Comparison of ENCODE assay signal across 1 cellular context in the genomic region with DNA sequence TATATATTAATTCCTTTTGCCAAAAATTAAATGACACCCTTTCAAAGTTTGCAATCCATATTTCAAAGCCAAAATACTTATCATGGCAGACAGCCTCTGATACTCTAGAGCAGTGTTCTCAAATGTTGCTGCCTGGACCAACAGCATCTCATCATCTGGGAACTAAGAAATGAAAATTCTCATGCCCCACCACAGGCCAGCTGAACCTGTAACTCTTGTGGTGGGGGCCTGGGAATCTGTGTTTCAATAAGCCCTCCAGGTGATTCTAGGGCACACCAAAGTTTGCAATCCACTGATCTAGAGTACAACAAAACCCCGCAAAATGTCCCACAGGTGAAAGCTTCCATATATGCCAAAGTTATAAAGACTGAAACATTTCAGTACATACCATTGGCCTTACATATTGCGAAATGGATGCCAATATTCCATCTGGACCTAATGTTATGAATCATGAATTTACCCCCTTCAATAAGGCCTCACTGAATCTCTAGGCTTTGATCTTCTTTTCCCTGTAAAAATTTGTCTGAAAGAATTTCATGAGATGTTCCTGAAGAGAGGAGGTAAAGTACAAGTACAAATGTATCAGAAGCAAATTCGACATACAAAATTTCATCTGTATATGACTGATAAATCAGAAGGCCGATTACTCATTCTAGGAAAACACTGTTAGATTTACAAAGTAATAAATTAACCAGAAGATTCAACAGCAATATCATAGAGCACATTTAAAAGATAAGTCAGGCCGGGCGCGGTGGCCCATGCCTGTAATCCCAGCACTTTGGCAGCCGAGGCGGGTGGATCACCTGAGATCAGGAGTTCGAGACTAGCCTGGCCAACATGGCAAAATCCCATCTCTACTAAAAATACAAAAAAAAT.
TF ChIP-seq lines count a peak whose summit lies in the region.

No MANE protein-coding gene starts in this region.

TF ChIP-seq in HepG2, 621 proteins besides CTCF, POLR2A, EP300 and RAD21:
- TF ChIP-seq ATF7-NPFF (CRISPR knock-in tag; IDR thresholded peaks at IDR 0.05; ENCODE audit: low read depth) (no peak), CEBPG (CRISPR knock-in tag; IDR thresholded peaks at IDR 0.05) (peak; percentile 55), CEBPB (IDR thresholded peaks at IDR 0.05; ENCODE audit: borderline replicate concordance, low read depth, low read length) (peak; percentile 91), ZNF75D (CRISPR knock-in tag; IDR thresholded peaks at IDR 0.05; ENCODE audit: borderline replicate concordance) (no peak)
- TF ChIP-seq, protein P1, sequence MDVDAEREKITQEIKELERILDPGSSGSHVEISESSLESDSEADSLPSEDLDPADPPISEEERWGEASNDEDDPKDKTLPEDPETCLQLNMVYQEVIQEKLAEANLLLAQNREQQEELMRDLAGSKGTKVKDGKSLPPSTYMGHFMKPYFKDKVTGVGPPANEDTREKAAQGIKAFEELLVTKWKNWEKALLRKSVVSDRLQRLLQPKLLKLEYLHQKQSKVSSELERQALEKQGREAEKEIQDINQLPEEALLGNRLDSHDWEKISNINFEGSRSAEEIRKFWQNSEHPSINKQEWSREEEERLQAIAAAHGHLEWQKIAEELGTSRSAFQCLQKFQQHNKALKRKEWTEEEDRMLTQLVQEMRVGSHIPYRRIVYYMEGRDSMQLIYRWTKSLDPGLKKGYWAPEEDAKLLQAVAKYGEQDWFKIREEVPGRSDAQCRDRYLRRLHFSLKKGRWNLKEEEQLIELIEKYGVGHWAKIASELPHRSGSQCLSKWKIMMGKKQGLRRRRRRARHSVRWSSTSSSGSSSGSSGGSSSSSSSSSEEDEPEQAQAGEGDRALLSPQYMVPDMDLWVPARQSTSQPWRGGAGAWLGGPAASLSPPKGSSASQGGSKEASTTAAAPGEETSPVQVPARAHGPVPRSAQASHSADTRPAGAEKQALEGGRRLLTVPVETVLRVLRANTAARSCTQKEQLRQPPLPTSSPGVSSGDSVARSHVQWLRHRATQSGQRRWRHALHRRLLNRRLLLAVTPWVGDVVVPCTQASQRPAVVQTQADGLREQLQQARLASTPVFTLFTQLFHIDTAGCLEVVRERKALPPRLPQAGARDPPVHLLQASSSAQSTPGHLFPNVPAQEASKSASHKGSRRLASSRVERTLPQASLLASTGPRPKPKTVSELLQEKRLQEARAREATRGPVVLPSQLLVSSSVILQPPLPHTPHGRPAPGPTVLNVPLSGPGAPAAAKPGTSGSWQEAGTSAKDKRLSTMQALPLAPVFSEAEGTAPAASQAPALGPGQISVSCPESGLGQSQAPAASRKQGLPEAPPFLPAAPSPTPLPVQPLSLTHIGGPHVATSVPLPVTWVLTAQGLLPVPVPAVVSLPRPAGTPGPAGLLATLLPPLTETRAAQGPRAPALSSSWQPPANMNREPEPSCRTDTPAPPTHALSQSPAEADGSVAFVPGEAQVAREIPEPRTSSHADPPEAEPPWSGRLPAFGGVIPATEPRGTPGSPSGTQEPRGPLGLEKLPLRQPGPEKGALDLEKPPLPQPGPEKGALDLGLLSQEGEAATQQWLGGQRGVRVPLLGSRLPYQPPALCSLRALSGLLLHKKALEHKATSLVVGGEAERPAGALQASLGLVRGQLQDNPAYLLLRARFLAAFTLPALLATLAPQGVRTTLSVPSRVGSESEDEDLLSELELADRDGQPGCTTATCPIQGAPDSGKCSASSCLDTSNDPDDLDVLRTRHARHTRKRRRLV (CRISPR knock-in tag; IDR thresholded peaks at IDR 0.05), result no peak
